Comparison of ENCODE assay signal across 1 cellular context in genomic region chr1:54287176-54287650, GRCh38.
TF ChIP-seq lines count a peak whose summit lies in the region.

No MANE protein-coding gene starts in this region.

TF ChIP-seq in H1, 55 proteins besides CTCF, POLR2A, EP300 and RAD21:
- TF ChIP-seq MAX (IDR thresholded peaks at IDR 0.05), result peak; percentile 28; the same call in 1 of the 2 replicates
- TF ChIP-seq HDAC2 (IDR thresholded peaks at IDR 0.05; ENCODE audit: borderline replicate concordance in 1 of 2, low read depth in 2 of 2, low read length in 2 of 2), result no peak
- no peak for TF ChIP-seq POU5F1 (IDR thresholded peaks at IDR 0.05; ENCODE audit: low read depth, low read length)
- TF ChIP-seq POLR2AphosphoS5 (IDR thresholded peaks at IDR 0.05; ENCODE audit: low read depth, low read length), result no peak
- TF ChIP-seq SIN3A (conservative IDR thresholded peaks at IDR 0.05 in 1 of 2, IDR thresholded peaks at IDR 0.05 in 1 of 2; ENCODE audit: low read depth in 1 of 2, low read length in 2 of 2), result no peak
- TF ChIP-seq TAF7 (optimal IDR thresholded peaks at IDR 0.05; ENCODE audit: borderline replicate concordance, low read depth, low read length), result no peak
- TF ChIP-seq RXRA (IDR thresholded peaks at IDR 0.05; ENCODE audit: insufficient read depth, low read depth, low read length), result no peak
TF ChIP-seq in H1: peak in this region for 1.
